ENCODE assay signal across 20 cellular contexts in genomic region chr11:24311974-24312373, GRCh38.
A peak's percentile ranks its signal among the peaks of the same experiment; 100 is the strongest.
DNase-seq lines count a peak whose midpoint lies in the region; ATAC-seq and TF ChIP-seq lines count a peak whose summit lies in the region.
"Had no signal": no experiment of that assay in that cellular context is flagged by ENCODE, and none has a peak within 500 bp of the region (broad histone marks: within the 10 kb centered on the region; RNA-seq: fewer than 3 reads in every experiment).

No MANE protein-coding gene starts in this region.

- H4K20me1 ChIP-seq in DND-41 (ENCODE audit: insufficient read depth, low read length) (no peaks in the 10 kb centered on the region), Loucy (ENCODE audit: insufficient read depth, low read length, poor library complexity, severe bottlenecking) (no peaks in the 10 kb centered on the region), smooth muscle cell (ENCODE audit: low read depth) (no peaks in the 10 kb centered on the region)
- H4K20me1 ChIP-seq: BLaER1 treated with 17β-estradiol and CSF1 and Interleukin-3, amounts not matched to agents 10 nM and 100 nM had no signal

- TF ChIP-seq CTCF in DND-41 (IDR thresholded peaks at IDR 0.05; ENCODE audit: borderline replicate concordance, extremely low read depth, low read length, poor library complexity, severe bottlenecking): no peak
- no peak for TF ChIP-seq CTCF in Loucy (conservative IDR thresholded peaks at IDR 0.05; ENCODE audit: low read length)
- TF ChIP-seq CTCF in smooth muscle cell (IDR thresholded peaks at IDR 0.05; ENCODE audit: borderline replicate concordance, insufficient read depth, poor library complexity, severe bottlenecking): no peak

- H3K9me3 Mint-ChIP-seq in immature natural killer cell: peaks cover 10 to 27% (median 17%) of the 10 kb centered on the region in 6 donors
- H3K9me3 Mint-ChIP-seq: HFFc6 had no signal

- H3K36me3 Mint-ChIP-seq in immature natural killer cell: peaks cover 0 to 33% (median 19%) of the 10 kb centered on the region in 3 donors
- H3K36me3 Mint-ChIP-seq: CD8-positive, alpha-beta T cell; IgD-negative memory B cell had no signal

- H3K27me3 ChIP-seq in DND-41 (ENCODE audit: insufficient read depth, low read length, poor library complexity) (no peaks in the 10 kb centered on the region), Loucy (ENCODE audit: insufficient read depth, low read length, poor library complexity, severe bottlenecking) (no peaks in the 10 kb centered on the region), smooth muscle cell (ENCODE audit: low read depth) (no peaks in the 10 kb centered on the region)
- H3K27me3 ChIP-seq: BLaER1 treated with 17β-estradiol and CSF1 and Interleukin-3, amounts not matched to agents 10 nM and 100 nM had no signal

- WGBS in smooth muscle cell (ENCODE audit: low lambda C conversion rate): 88% methylated on average over 2 of the region's 2 CpGs

- H3K27ac Mint-ChIP-seq in immature natural killer cell: peak overlapping the region; percentile 82 to 90 (median 85)
- H3K27ac Mint-ChIP-seq: B cell; CD8-positive, alpha-beta T cell; HFFc6; IgD-negative memory B cell had no signal

- H3K27me3 Mint-ChIP-seq in immature natural killer cell (ENCODE audit: low read depth in 3 of 3): peaks cover 0 to 2% (median 0%) of the 10 kb centered on the region in 3 donors
- H3K27me3 Mint-ChIP-seq: B cell, IgD-negative memory B cell had no signal

- H3K27ac ChIP-seq in DND-41 (ENCODE audit: low read length) (no peak overlapping the region; the same call in 1 of the 2 replicates), smooth muscle cell (ENCODE audit: low read depth) (no peak overlapping the region)
- H3K27ac ChIP-seq: BLaER1 treated with 17β-estradiol and CSF1 and Interleukin-3, amounts not matched to agents 10 nM and 100 nM had no signal

- H3K9me3 ChIP-seq in DND-41 (ENCODE audit: insufficient read depth, low read length, severe bottlenecking) (peaks cover 25% of the 10 kb centered on the region), Loucy (ENCODE audit: insufficient read depth, low read depth, low read length) (peaks cover 16% of the 10 kb centered on the region; the same call in 1 of the 2 replicates), smooth muscle cell (replicated peaks; ENCODE audit: low read depth) (no peaks in the 10 kb centered on the region)

- H3K4me3 Mint-ChIP-seq in immature natural killer cell: peak overlapping the region; percentile 32 to 85 (median 67)
- H3K4me3 Mint-ChIP-seq: B cell; CD8-positive, alpha-beta T cell; HFFc6; IgD-negative memory B cell had no signal

- peaks cover 11% of the 10 kb centered on the region for H3K4me1 ChIP-seq in DND-41 (ENCODE audit: insufficient read depth, low read length)
- H3K4me1 ChIP-seq in Loucy (ENCODE audit: insufficient read depth, low read length, poor library complexity, severe bottlenecking): peaks cover 13% of the 10 kb centered on the region
- H3K4me1 ChIP-seq in smooth muscle cell (ENCODE audit: low read depth): no peaks in the 10 kb centered on the region
- H3K4me1 ChIP-seq: BLaER1 treated with 17β-estradiol and CSF1 and Interleukin-3, amounts not matched to agents 10 nM and 100 nM had no signal

- H3F3A ChIP-seq in Loucy (ENCODE audit: low read depth): 0 out of 2 replicates have a peak, but pooled peaks cover 4% of the 10 kb centered on the region
- no peaks in the 10 kb centered on the region for H3F3A ChIP-seq in smooth muscle cell (ENCODE audit: low read depth)

- H3K9me2 ChIP-seq in Loucy (replicated peaks; ENCODE audit: low read depth, low read length): no peaks in the 10 kb centered on the region

- H3K4me2 ChIP-seq in DND-41 (ENCODE audit: insufficient read depth, low read length) (no peak overlapping the region), Loucy (ENCODE audit: low read depth, low read length, poor library complexity, severe bottlenecking) (peak overlapping the region; percentile 19), smooth muscle cell (no peak overlapping the region)
- H3K4me2 ChIP-seq: BLaER1 treated with 17β-estradiol and CSF1 and Interleukin-3, amounts not matched to agents 10 nM and 100 nM had no signal

- ATAC-seq in DND-41 (ENCODE audit: insufficient read depth, low read depth) (no peak), HG03354 (IDR thresholded peaks at IDR 0.05; ENCODE audit: poor library complexity, severe bottlenecking, unreplicated experiment) (no peak), HG03108 (IDR thresholded peaks at IDR 0.05; ENCODE audit: unreplicated experiment) (no peak)
- ATAC-seq: CD8-positive, alpha-beta T cell; HCT116 had no signal

- DNase-seq in DND-41 (no peak), immature natural killer cell (no peak), smooth muscle cell (lab: John Stamatoyannopoulos, UW; ENCODE audit: unreplicated experiment) (no peak), HPDE6-E6E7 (ENCODE audit: extremely low spot score) (no peak)
- DNase-seq: Calu3, DMS79 treated with DMSO at 0.1 percent for 48 hours, GOT3, H7, HFFc6, Karpas-422, KBM-7 had no signal

- H3K4me3 ChIP-seq in DND-41 (ENCODE audit: low read depth in 1 of 2, low read length in 2 of 2): no peak overlapping the region
- peak overlapping the region; percentile 27 for H3K4me3 ChIP-seq in Loucy (ENCODE audit: low read length, poor library complexity, severe bottlenecking)
- no peak overlapping the region for H3K4me3 ChIP-seq in smooth muscle cell
- H3K4me3 ChIP-seq: BLaER1 treated with 17β-estradiol and CSF1 and Interleukin-3, amounts not matched to agents 10 nM and 100 nM; GM12878 had no signal

- peaks cover 3% of the 10 kb centered on the region; the same call in 1 of the 2 replicates for H3K36me3 ChIP-seq in DND-41 (ENCODE audit: insufficient read depth, low read length)
- H3K36me3 ChIP-seq in Loucy (ENCODE audit: insufficient read depth, low read length): no peaks in the 10 kb centered on the region
- H3K36me3 ChIP-seq in smooth muscle cell (ENCODE audit: low read depth): no peaks in the 10 kb centered on the region
- H3K36me3 ChIP-seq: BLaER1 treated with 17β-estradiol and CSF1 and Interleukin-3, amounts not matched to agents 10 nM and 100 nM had no signal

- no peak overlapping the region for H3K9ac ChIP-seq in DND-41 (ENCODE audit: low read depth, low read length)
- H3K9ac ChIP-seq in Loucy (ENCODE audit: low read depth, low read length, poor library complexity, severe bottlenecking): no peak overlapping the region
- H3K9ac ChIP-seq in smooth muscle cell (ENCODE audit: low read depth): no peak overlapping the region
- H3K9ac ChIP-seq: BLaER1 treated with 17β-estradiol and CSF1 and Interleukin-3, amounts not matched to agents 10 nM and 100 nM had no signal

- H3K4me1 Mint-ChIP-seq in immature natural killer cell: peaks cover 29 to 49% of the 10 kb centered on the region in 2 donors
- H3K4me1 Mint-ChIP-seq: B cell, IgD-negative memory B cell had no signal

- H2AFZ ChIP-seq in DND-41 (ENCODE audit: low read depth, low read length): 0 out of 2 replicates have a peak overlapping the region, but pooled peaks have one; percentile 55
- peak overlapping the region; percentile 52 for H2AFZ ChIP-seq in Loucy (ENCODE audit: low read length)
- peak overlapping the region; percentile 78 for H2AFZ ChIP-seq in smooth muscle cell (ENCODE audit: low read depth)

- H3K79me2 ChIP-seq in DND-41 (ENCODE audit: insufficient read depth, low read length) (no peaks in the 10 kb centered on the region), Loucy (ENCODE audit: insufficient read depth, low read length) (no peaks in the 10 kb centered on the region), smooth muscle cell (ENCODE audit: low read depth) (no peaks in the 10 kb centered on the region)
